ENCODE assay signal across 14 cellular contexts in genomic region chr7:92682767-92683539, GRCh38.
A peak's percentile ranks its signal among the peaks of the same experiment; 100 is the strongest.
DNase-seq lines count a peak whose midpoint lies in the region; TF ChIP-seq lines count a peak whose summit lies in the region.
"Had no signal": no experiment of that assay in that cellular context is flagged by ENCODE, and none has a peak within 500 bp of the region (broad histone marks: within the 10 kb centered on the region; RNA-seq: fewer than 3 reads in every experiment).

No MANE protein-coding gene starts in this region.

- peak overlapping the region; percentile 6 to 69; a peak in 3 of 4 replicates for H3K27ac ChIP-seq in SK-N-SH (ENCODE audit: low read depth in 2 of 2, low read length in 1 of 2)

- H3K4me2 ChIP-seq in SK-N-SH, result peak overlapping the region; percentile 14

- WGBS in SK-N-SH (ENCODE audit: low lambda C conversion rate), result 89% methylated on average over 3 of the region's 3 CpGs

- peaks cover 97% of the 10 kb centered on the region for H3K79me2 ChIP-seq in SK-N-SH (ENCODE audit: insufficient read depth)

- TF ChIP-seq RAD21 in SK-N-SH (IDR thresholded peaks at IDR 0.05; ENCODE audit: low read length), result no peak

- peaks cover 8% of the 10 kb centered on the region for H3K36me3 Mint-ChIP-seq in nephron (ENCODE audit: low read depth)

- no peaks in the 10 kb centered on the region for H3K9me3 Mint-ChIP-seq in nephron

- no peaks in the 10 kb centered on the region for H3K9me3 ChIP-seq in SK-N-SH

- H4K20me1 ChIP-seq in SK-N-SH (ENCODE audit: insufficient read depth), result no peaks in the 10 kb centered on the region

- TF ChIP-seq CTCF in SK-N-SH (IDR thresholded peaks at IDR 0.05), result no peak
- TF ChIP-seq CTCF in choroid plexus epithelial cell (conservative IDR thresholded peaks at IDR 0.05; ENCODE audit: low read depth, low read length), result no peak
- no peak for TF ChIP-seq CTCF in nephron (IDR thresholded peaks at IDR 0.05; ENCODE audit: unreplicated experiment in 3 of 3)
- no peak for TF ChIP-seq CTCF in GM20000 (IDR thresholded peaks at IDR 0.05; ENCODE audit: extremely low read depth, missing control alignments)

- peak overlapping the region; percentile 10; the same call in 1 of the 2 replicates for H3K9ac ChIP-seq in SK-N-SH

- H3K27me3 Mint-ChIP-seq in nephron (ENCODE audit: low read depth), result no peaks in the 10 kb centered on the region

- H3K9me2 ChIP-seq in SK-N-SH, result no peaks in the 10 kb centered on the region

- peaks cover 23% of the 10 kb centered on the region for H3F3A ChIP-seq in SK-N-SH (replicated peaks; ENCODE audit: insufficient read depth)

- H3K4me3 ChIP-seq in SK-N-SH (ENCODE audit: low read depth in 2 of 2, low read length in 1 of 2) (no peak overlapping the region), choroid plexus epithelial cell (ENCODE audit: low read depth, low read length) (no peak overlapping the region)

- H2AFZ ChIP-seq in SK-N-SH (ENCODE audit: low read depth), result no peak overlapping the region

- H3K4me3 Mint-ChIP-seq in nephron, result no peak overlapping the region

- H3K27me3 ChIP-seq in SK-N-SH (ENCODE audit: insufficient read depth), result no peaks in the 10 kb centered on the region

- DNase-seq in DMS53 (lab: John Stamatoyannopoulos, UW), result peak; percentile 84
- DNase-seq in SK-N-SH, result no peak
- DNase-seq in choroid plexus epithelial cell (ENCODE audit: low read depth), result peak; percentile 78
- no peak for DNase-seq in NCI-H187 (lab: John Stamatoyannopoulos, UW)
- no peak for DNase-seq in MV-4-11 (lab: John Stamatoyannopoulos, UW)
- DNase-seq in islet precursor cell, result no peak
- DNase-seq in GM20000 (ENCODE audit: low spot score), result no peak
- DNase-seq: activated CD4-positive, CD25-positive, alpha-beta regulatory T cell treated with anti-CD3 and anti-CD28 coated beads, Interleukin-2, amount 50 U/mL, for 72 hours; COR-L47; NCI-H510A treated with DMSO at 0.1 percent for 48 hours; posterior cingulate gyrus; SHP77; stimulated activated CD4-positive, alpha-beta T cell treated with anti-CD3 and anti-CD28 coated beads, Interleukin-4, amount 100 ng/mL, for 4 hours had no signal

- H3K4me1 Mint-ChIP-seq in nephron, result peaks cover 20% of the 10 kb centered on the region

- H3K27ac Mint-ChIP-seq in nephron, result peak overlapping the region in 2 of 3 experiments; percentile 28 to 29

- CTCF ChIA-PET in SK-N-SH (lab: Yijun Ruan, JAX), result interaction anchor here (1.5 to 1.9 kb wide), 2 partner anchors 16 to 62 kb away, joined by 3 to 9 read pairs; no protein-coding TSS in a partner anchor

- peaks cover 6 to 11% of the 10 kb centered on the region in 2 experiments for H3K4me1 ChIP-seq in SK-N-SH (ENCODE audit: control insufficient read depth in 1 of 2, insufficient read depth in 2 of 2, low read depth in 1 of 2, low read length in 1 of 2)

- no peak for TF ChIP-seq EP300 in SK-N-SH (IDR thresholded peaks at IDR 0.05; ENCODE audit: borderline replicate concordance in 1 of 2, low read depth in 1 of 2, low read length in 1 of 2)

- POLR2A ChIA-PET in SK-N-SH (lab: Yijun Ruan, JAX), result no interaction called here

- peaks cover 28 to 38% of the 10 kb centered on the region in 2 experiments for H3K36me3 ChIP-seq in SK-N-SH (replicated peaks in 1 of 2; ENCODE audit: control insufficient read depth in 1 of 2, insufficient read depth in 2 of 2, low read length in 1 of 2)

TF ChIP-seq in SK-N-SH, 30 proteins besides CTCF, POLR2A, EP300 and RAD21:
- no peak for TF ChIP-seq MXI1 (IDR thresholded peaks at IDR 0.05; ENCODE audit: low read depth, low read length)
- no peak for TF ChIP-seq USF1 (IDR thresholded peaks at IDR 0.05; ENCODE audit: borderline replicate concordance, low read depth)
- TF ChIP-seq FOSL2 (IDR thresholded peaks at IDR 0.05; ENCODE audit: borderline replicate concordance, low read depth), result no peak
- TF ChIP-seq MAX (IDR thresholded peaks at IDR 0.05; ENCODE audit: low read depth), result no peak
- no peak for TF ChIP-seq USF2 (IDR thresholded peaks at IDR 0.05; ENCODE audit: borderline replicate concordance, low read depth, low read length)
- no peak for TF ChIP-seq JUND (IDR thresholded peaks at IDR 0.05)
- no peak for TF ChIP-seq SIN3A (IDR thresholded peaks at IDR 0.05; ENCODE audit: borderline replicate concordance, low read depth, low read length)
- no peak for TF ChIP-seq CHD2 (IDR thresholded peaks at IDR 0.05; ENCODE audit: low read length, partially characterized antibody)
- TF ChIP-seq YY1 (IDR thresholded peaks at IDR 0.05; ENCODE audit: low read depth), result no peak
- TF ChIP-seq PBX3 (IDR thresholded peaks at IDR 0.05), result no peak
- no peak for TF ChIP-seq MEF2A (IDR thresholded peaks at IDR 0.05; ENCODE audit: borderline replicate concordance, low read depth)

Comparison
In these comparisons a context has a peak if more than half of its experiments do, and no peak if none do; other contexts are left out.
1. DNase-seq: peak in DMS53 (single experiment) and choroid plexus epithelial cell (single experiment); none in SK-N-SH (single experiment), NCI-H187 (0 of 2), MV-4-11 (single experiment), islet precursor cell (single experiment) and GM20000 (single experiment).